9 cellular contexts compared by ENCODE assay signal in the genomic region with DNA sequence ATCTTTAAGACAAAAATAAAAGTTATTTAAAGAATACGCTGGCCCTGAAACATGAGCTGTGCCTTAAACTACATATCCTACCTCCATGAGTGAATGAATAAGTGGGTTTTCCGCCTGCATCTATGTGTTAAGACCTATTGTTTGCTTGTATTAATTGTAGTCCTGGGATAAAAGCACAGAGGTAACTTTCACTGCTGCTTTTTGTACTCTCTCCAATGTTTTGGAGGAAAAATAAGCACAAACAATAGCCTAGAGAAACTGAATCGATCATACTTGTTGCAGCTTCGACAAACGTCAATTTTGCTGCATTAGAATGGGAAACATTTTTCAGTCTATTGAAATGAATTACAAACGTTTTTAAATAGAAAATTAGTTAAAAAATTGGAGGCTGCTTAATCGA. TPM values are rescaled to one million over a fixed set of nuclear protein-coding genes. Genes with fewer than 3 reads are reported as not detected.
A peak's percentile ranks its signal among the peaks of the same experiment; 100 is the strongest.
DNase-seq lines count a peak whose midpoint lies in the region; ATAC-seq, FAIRE-seq and TF ChIP-seq lines count a peak whose summit lies in the region.
"Had no signal": no experiment of that assay in that cellular context is flagged by ENCODE, and none has a peak within 500 bp of the region (broad histone marks: within the 10 kb centered on the region; RNA-seq: fewer than 3 reads in every experiment).

No MANE protein-coding gene starts in this region.

- intact Hi-C loops in CD14-positive monocyte (cut with micrococcal nuclease): loop anchor here (5.0 to 10.0 kb wide), 7 partner anchors 81 to 743 kb away; a partner anchor contains a TSS
- intact Hi-C loops in activated T-helper 1 cell treated with anti-CD3 and anti-CD28 coated beads, Interleukin-12 subunit alpha, Interleukin-12 subunit beta, Interleukin-2, Interleukin-4 antibody, amounts not matched to agents 30 ng/mL and 10 ng/mL and 1 ng/mL, durations not matched to agents 14 hours and 24 hours and 36 hours (cut with micrococcal nuclease): loop anchor here (5.0 kb wide), 1 partner anchor 684 kb away; no protein-coding TSS in a partner anchor

- peak overlapping the region in 1 of 7 donors; percentile 90 for H3K27ac Mint-ChIP-seq in CD14-positive monocyte
- no peak overlapping the region for H3K27ac Mint-ChIP-seq in activated T-helper 1 cell treated with anti-CD3 and anti-CD28 coated beads, Interleukin-12 subunit alpha, Interleukin-12 subunit beta, Interleukin-2, Interleukin-4 antibody, amounts not matched to agents 30 ng/mL and 10 ng/mL and 1 ng/mL, durations not matched to agents 14 hours and 24 hours and 36 hours
- peak overlapping the region in 4 of 6 donors; percentile 85 to 98 (median 94) for H3K27ac Mint-ChIP-seq in naive B cell

- peak; percentile 66 for FAIRE-seq in GM19239 (lab: Jason Lieb, UNC)

- H3K9me3 Mint-ChIP-seq in CD14-positive monocyte (peaks cover 0 to 2% (median 0%) of the 10 kb centered on the region in 7 donors), naive B cell (no peaks in the 10 kb centered on the region)
- H3K9me3 Mint-ChIP-seq in activated T-helper 1 cell treated with anti-CD3 and anti-CD28 coated beads, Interleukin-12 subunit alpha, Interleukin-12 subunit beta, Interleukin-2, Interleukin-4 antibody, amounts not matched to agents 30 ng/mL and 10 ng/mL and 1 ng/mL, durations not matched to agents 14 hours and 24 hours and 36 hours: no peaks in the 10 kb centered on the region

- H3K36me3 Mint-ChIP-seq in CD14-positive monocyte (peaks cover 0 to 23% of the 10 kb centered on the region in 2 donors), naive B cell (no peaks in the 10 kb centered on the region)
- H3K36me3 Mint-ChIP-seq in activated T-helper 1 cell treated with anti-CD3 and anti-CD28 coated beads, Interleukin-12 subunit alpha, Interleukin-12 subunit beta, Interleukin-2, Interleukin-4 antibody, amounts not matched to agents 30 ng/mL and 10 ng/mL and 1 ng/mL, durations not matched to agents 14 hours and 24 hours and 36 hours (ENCODE audit: low read depth): peaks cover 12% of the 10 kb centered on the region

- H3K4me1 Mint-ChIP-seq in CD14-positive monocyte (peaks cover 28% of the 10 kb centered on the region), naive B cell (peaks cover 30 to 33% (median 32%) of the 10 kb centered on the region in 3 donors)
- H3K4me1 Mint-ChIP-seq in activated T-helper 1 cell treated with anti-CD3 and anti-CD28 coated beads, Interleukin-12 subunit alpha, Interleukin-12 subunit beta, Interleukin-2, Interleukin-4 antibody, amounts not matched to agents 30 ng/mL and 10 ng/mL and 1 ng/mL, durations not matched to agents 14 hours and 24 hours and 36 hours (ENCODE audit: low read depth): peaks cover 26% of the 10 kb centered on the region

- peak overlapping the region; percentile 86 to 90 for H3K4me3 Mint-ChIP-seq in CD14-positive monocyte
- H3K4me3 Mint-ChIP-seq in activated T-helper 1 cell treated with anti-CD3 and anti-CD28 coated beads, Interleukin-12 subunit alpha, Interleukin-12 subunit beta, Interleukin-2, Interleukin-4 antibody, amounts not matched to agents 30 ng/mL and 10 ng/mL and 1 ng/mL, durations not matched to agents 14 hours and 24 hours and 36 hours: peak overlapping the region; percentile 84
- peak overlapping the region; percentile 91 to 96 (median 95) for H3K4me3 Mint-ChIP-seq in naive B cell

- ATAC-seq in naive B cell (ENCODE audit: low read depth in 2 of 2) (no peak), GM21619 (IDR thresholded peaks at IDR 0.05; ENCODE audit: unreplicated experiment) (no peak), GM21529 (IDR thresholded peaks at IDR 0.05; ENCODE audit: unreplicated experiment) (no peak)

- TF ChIP-seq CTCF in CD14-positive monocyte (IDR thresholded peaks at IDR 0.05): no peak

- DNase-seq in CD14-positive monocyte (ENCODE audit: low spot score) (no peak), GM19239 (ENCODE audit: insufficient read length, low spot score) (no peak), naive B cell (no peak), cerebellum (ENCODE audit: low spot score) (no peak), hepatic stellate cell (ENCODE audit: low spot score) (no peak)
- DNase-seq in activated T-helper 1 cell treated with anti-CD3 and anti-CD28 coated beads, Interleukin-12 subunit alpha, Interleukin-12 subunit beta, Interleukin-2, Interleukin-4 antibody, amounts not matched to agents 30 ng/mL and 10 ng/mL and 1 ng/mL, durations not matched to agents 14 hours and 24 hours and 36 hours (ENCODE audit: low spot score): no peak
- DNase-seq: NCI-H446 had no signal

- H3K27me3 Mint-ChIP-seq in CD14-positive monocyte (ENCODE audit: low read depth in 3 of 3): no peaks in the 10 kb centered on the region
- peaks cover 24% of the 10 kb centered on the region for H3K27me3 Mint-ChIP-seq in activated T-helper 1 cell treated with anti-CD3 and anti-CD28 coated beads, Interleukin-12 subunit alpha, Interleukin-12 subunit beta, Interleukin-2, Interleukin-4 antibody, amounts not matched to agents 30 ng/mL and 10 ng/mL and 1 ng/mL, durations not matched to agents 14 hours and 24 hours and 36 hours (ENCODE audit: insufficient read depth)
- H3K27me3 Mint-ChIP-seq in naive B cell: peaks cover 5 to 6% (median 6%) of the 10 kb centered on the region in 3 donors

RNA-seq across cellular contexts. Expression of a gene that starts 1.3 kb away (rescaled TPM):
- 10 to 100 TPM; 51.2 to 54.3 TPM for polyA plus RNA-seq in CD14-positive monocyte
- total RNA-seq in activated T-helper 1 cell treated with anti-CD3 and anti-CD28 coated beads, Interleukin-12 subunit alpha, Interleukin-12 subunit beta, Interleukin-2, Interleukin-4 antibody, amounts not matched to agents 30 ng/mL and 10 ng/mL and 1 ng/mL, durations not matched to agents 14 hours and 24 hours and 36 hours: 137 and 139 TPM in 2 replicates
- polyA plus RNA-seq in naive B cell (ENCODE audit: low read depth in 6 of 6): 10 to 100 TPM; 32.8 to 86.1 (median 43.0) TPM
- 906 TPM for total RNA-seq in cerebellum
